Comparison of ENCODE assay signal across 11 cellular contexts in genomic region chrX:130772313-130773140, GRCh38.
DNase-seq lines count a peak whose midpoint lies in the region; ATAC-seq and TF ChIP-seq lines count a peak whose summit lies in the region.
"Had no signal": no experiment of that assay in that cellular context is flagged by ENCODE, and none has a peak within 500 bp of the region (broad histone marks: within the 10 kb centered on the region; RNA-seq: fewer than 3 reads in every experiment).

No MANE protein-coding gene starts in this region.

- peak overlapping the region; percentile 13; the same call in 1 of the 2 replicates for H3K4me2 ChIP-seq in KMS-11
- H3K4me2 ChIP-seq in PC-3 (ENCODE audit: low read length): peak overlapping the region; percentile 69
- H3K4me2 ChIP-seq: hepatocyte had no signal

- CTCF ChIA-PET in PC-3 (lab: Charles Lee): interaction anchor here (1.0 kb wide), 1 partner anchor 197 kb away, joined by 5 read pairs; no protein-coding TSS in a partner anchor

- H2AFZ ChIP-seq in KMS-11 (ENCODE audit: low read depth) (no peak overlapping the region), PC-3 (ENCODE audit: low read length) (no peak overlapping the region)
- H2AFZ ChIP-seq: hepatocyte, parathyroid adenoma had no signal

- POLR2A ChIA-PET in PC-3 (lab: Charles Lee; ENCODE audit: unreplicated experiment): no interaction called here

- DNase-seq in AG20443 (ENCODE audit: low spot score) (peak; percentile 32), PC-3 (peak; percentile 82), glutamatergic neuron (no peak), left colon (no peak), OCI-M2 (lab: John Stamatoyannopoulos, UW; ENCODE audit: unreplicated experiment) (no peak), left lobe of liver (ENCODE audit: low spot score) (no peak), sciatic nerve (ENCODE audit: low spot score) (no peak)
- DNase-seq: activated naive CD8-positive, alpha-beta T cell treated with anti-CD3 and anti-CD28 coated beads, Interleukin-2, amount 10 ng/mL, durations not matched to agents 7 days and 5 days had no signal

- H3K4me1 Mint-ChIP-seq in glutamatergic neuron (ENCODE audit: low read depth, unreplicated experiment): no peaks in the 10 kb centered on the region
- H3K4me1 Mint-ChIP-seq: activated naive CD8-positive, alpha-beta T cell treated with anti-CD3 and anti-CD28 coated beads, Interleukin-2, amount 10 ng/mL, durations not matched to agents 7 days and 5 days had no signal

- H3K36me3 ChIP-seq in KMS-11 (ENCODE audit: insufficient read depth) (no peaks in the 10 kb centered on the region), PC-3 (ENCODE audit: low read depth, low read length) (no peaks in the 10 kb centered on the region)

- no peaks in the 10 kb centered on the region for H3K79me2 ChIP-seq in KMS-11 (ENCODE audit: insufficient read depth, low read depth)
- no peaks in the 10 kb centered on the region for H3K79me2 ChIP-seq in PC-3 (ENCODE audit: low read length)
- H3K79me2 ChIP-seq: hepatocyte, parathyroid adenoma had no signal

- peak overlapping the region; percentile 36; the same call in 1 of the 2 replicates for H3K27ac ChIP-seq in KMS-11
- peak overlapping the region; percentile 98 for H3K27ac ChIP-seq in PC-3 (ENCODE audit: low read length)
- H3K27ac ChIP-seq: hepatocyte, parathyroid adenoma had no signal

- H3K4me3 Mint-ChIP-seq in glutamatergic neuron (ENCODE audit: unreplicated experiment): no peak overlapping the region
- H3K4me3 Mint-ChIP-seq: activated naive CD8-positive, alpha-beta T cell treated with anti-CD3 and anti-CD28 coated beads, Interleukin-2, amount 10 ng/mL, durations not matched to agents 7 days and 5 days had no signal

- H3K27me3 ChIP-seq in KMS-11 (ENCODE audit: insufficient read depth, low read depth): no peaks in the 10 kb centered on the region
- H3K27me3 ChIP-seq in PC-3 (ENCODE audit: low read length): no peaks in the 10 kb centered on the region
- H3K27me3 ChIP-seq: hepatocyte had no signal

- H3K9me2 ChIP-seq in PC-3 (replicated peaks; ENCODE audit: low read length): no peaks in the 10 kb centered on the region

- H3K27ac Mint-ChIP-seq in glutamatergic neuron (ENCODE audit: unreplicated experiment): peak overlapping the region; percentile 18
- H3K27ac Mint-ChIP-seq: activated naive CD8-positive, alpha-beta T cell treated with anti-CD3 and anti-CD28 coated beads, Interleukin-2, amount 10 ng/mL, durations not matched to agents 7 days and 5 days had no signal

- H4K20me1 ChIP-seq in KMS-11 (ENCODE audit: insufficient read depth) (no peaks in the 10 kb centered on the region), PC-3 (ENCODE audit: low read length) (no peaks in the 10 kb centered on the region)

- TF ChIP-seq CTCF in KMS-11 (conservative IDR thresholded peaks at IDR 0.05; ENCODE audit: low read depth, low read length) (no peak), PC-3 (conservative IDR thresholded peaks at IDR 0.05; ENCODE audit: low read depth, low read length) (no peak), glutamatergic neuron (IDR thresholded peaks at IDR 0.05; ENCODE audit: partially characterized antibody, unreplicated experiment) (no peak)

- intact Hi-C loops in PC-3 (cut with micrococcal nuclease) (loop anchor here (1.0 to 5.0 kb wide), 5 partner anchors 55 to 193 kb away; partner anchors contain the start of gene ENOX2), left colon (cut with DNase I, micrococcal nuclease) (no loop called here), sciatic nerve (cut with DNase I) (no loop called here)

- no peaks in the 10 kb centered on the region for H3K36me3 Mint-ChIP-seq in glutamatergic neuron (ENCODE audit: unreplicated experiment)

- H3F3A ChIP-seq in PC-3 (ENCODE audit: low read length, unreplicated experiment): peaks cover 16% of the 10 kb centered on the region

- no peaks in the 10 kb centered on the region for H3K9me3 Mint-ChIP-seq in glutamatergic neuron (ENCODE audit: unreplicated experiment)
- H3K9me3 Mint-ChIP-seq: activated naive CD8-positive, alpha-beta T cell treated with anti-CD3 and anti-CD28 coated beads, Interleukin-2, amount 10 ng/mL, durations not matched to agents 7 days and 5 days had no signal

- H3K4me1 ChIP-seq in KMS-11 (ENCODE audit: low read depth, poor library complexity, severe bottlenecking): peaks cover 19% of the 10 kb centered on the region
- H3K4me1 ChIP-seq in PC-3 (ENCODE audit: insufficient read depth, low read length): peaks cover 40% of the 10 kb centered on the region
- H3K4me1 ChIP-seq: parathyroid adenoma had no signal

- H3K9ac ChIP-seq in KMS-11 (no peak overlapping the region), PC-3 (ENCODE audit: low read length) (peak overlapping the region; percentile 67)
- H3K9ac ChIP-seq: parathyroid adenoma had no signal

- BruUV-seq in PC-3 (replicated peaks; lab: Mats Ljungman, UMichigan): no TSS peak

- H3K4me3 ChIP-seq in KMS-11 (IDR thresholded peaks at IDR 0.05; ENCODE audit: insufficient read depth, low read depth, low read length) (no peak overlapping the region), PC-3 (ENCODE audit: low read length) (peak overlapping the region; percentile 23; the same call in 1 of the 2 replicates)
- H3K4me3 ChIP-seq: hepatocyte had no signal

- peaks cover 2% of the 10 kb centered on the region for H3K27me3 Mint-ChIP-seq in glutamatergic neuron (ENCODE audit: unreplicated experiment)
- H3K27me3 Mint-ChIP-seq: activated naive CD8-positive, alpha-beta T cell treated with anti-CD3 and anti-CD28 coated beads, Interleukin-2, amount 10 ng/mL, durations not matched to agents 7 days and 5 days had no signal

- no peaks in the 10 kb centered on the region for H3K9me3 ChIP-seq in PC-3 (ENCODE audit: low read length)

- ATAC-seq in PC-3 (peak; percentile 76), left colon (no peak), left lobe of liver (no peak), sciatic nerve (no peak)

Comparison
In these comparisons a context has a peak if more than half of its experiments do, and no peak if none do; other contexts are left out.
1. DNase-seq: peak in AG20443 (single experiment) and PC-3 (single experiment); none in glutamatergic neuron (single experiment), left colon (0 of 2), OCI-M2 (single experiment), left lobe of liver (single experiment) and sciatic nerve (single experiment).